ENCODE assay signal across 10 cellular contexts in genomic region chr4:152220201-152220666, GRCh38.
A peak's percentile ranks its signal among the peaks of the same experiment; 100 is the strongest.
DNase-seq lines count a peak whose midpoint lies in the region; ATAC-seq and TF ChIP-seq lines count a peak whose summit lies in the region.
"Had no signal": no experiment of that assay in that cellular context is flagged by ENCODE, and none has a peak within 500 bp of the region (broad histone marks: within the 10 kb centered on the region; RNA-seq: fewer than 3 reads in every experiment).

No MANE protein-coding gene starts in this region.

- H3K4me1 Mint-ChIP-seq in activated CD4-positive, alpha-beta T cell treated with anti-CD3 and anti-CD28 coated beads, Interleukin-2, amount 10 ng/mL, durations not matched to agents 24 days and 14 days = peaks cover 12% of the 10 kb centered on the region
- H3K4me1 Mint-ChIP-seq in activated CD4-positive, alpha-beta T cell treated with anti-CD3 and anti-CD28 coated beads, Interleukin-2, amount 10 ng/mL, durations not matched to agents 7 days and 5 days = peaks cover 28% of the 10 kb centered on the region
- H3K4me1 Mint-ChIP-seq in chondrocyte (ENCODE audit: low read depth) = no peaks in the 10 kb centered on the region
- peaks cover 17% of the 10 kb centered on the region for H3K4me1 Mint-ChIP-seq in progenitor cell of endocrine pancreas (ENCODE audit: low read depth)

- H3K4me3 Mint-ChIP-seq in activated CD4-positive, alpha-beta T cell treated with anti-CD3 and anti-CD28 coated beads, Interleukin-2, amount 10 ng/mL, durations not matched to agents 24 days and 14 days = peak overlapping the region; percentile 7
- H3K4me3 Mint-ChIP-seq in activated CD4-positive, alpha-beta T cell treated with anti-CD3 and anti-CD28 coated beads, Interleukin-2, amount 10 ng/mL, durations not matched to agents 7 days and 5 days = no peak overlapping the region
- no peak overlapping the region for H3K4me3 Mint-ChIP-seq in chondrocyte (ENCODE audit: unreplicated experiment)
- no peak overlapping the region for H3K4me3 Mint-ChIP-seq in progenitor cell of endocrine pancreas (ENCODE audit: low read depth)

- no peak overlapping the region for H3K27ac Mint-ChIP-seq in activated CD4-positive, alpha-beta T cell treated with anti-CD3 and anti-CD28 coated beads, Interleukin-2, amount 10 ng/mL, durations not matched to agents 24 days and 14 days
- no peak overlapping the region for H3K27ac Mint-ChIP-seq in activated CD4-positive, alpha-beta T cell treated with anti-CD3 and anti-CD28 coated beads, Interleukin-2, amount 10 ng/mL, durations not matched to agents 7 days and 5 days
- H3K27ac Mint-ChIP-seq in chondrocyte (ENCODE audit: unreplicated experiment) (no peak overlapping the region), progenitor cell of endocrine pancreas (no peak overlapping the region)

- TF ChIP-seq CTCF in chondrocyte (IDR thresholded peaks at IDR 0.05) = no peak
- no peak for TF ChIP-seq CTCF in progenitor cell of endocrine pancreas (IDR thresholded peaks at IDR 0.05; ENCODE audit: unreplicated experiment)

- intact Hi-C loops in activated CD4-positive, alpha-beta T cell treated with anti-CD3 and anti-CD28 coated beads, Interleukin-2, amount 10 ng/mL, durations not matched to agents 24 days and 14 days (cut with micrococcal nuclease) = loop anchor here (1.0 kb wide), 1 partner anchor 35 kb away; no protein-coding TSS in a partner anchor

- POLR2A ChIA-PET in activated CD4-positive, alpha-beta T cell treated with anti-CD3 and anti-CD28 coated beads, Interleukin-2, amount 10 ng/mL, durations not matched to agents 7 days and 5 days (lab: Charles Lee) = no interaction called here

- peaks cover 4% of the 10 kb centered on the region for H3K9me3 Mint-ChIP-seq in activated CD4-positive, alpha-beta T cell treated with anti-CD3 and anti-CD28 coated beads, Interleukin-2, amount 10 ng/mL, durations not matched to agents 24 days and 14 days
- peaks cover 5% of the 10 kb centered on the region for H3K9me3 Mint-ChIP-seq in activated CD4-positive, alpha-beta T cell treated with anti-CD3 and anti-CD28 coated beads, Interleukin-2, amount 10 ng/mL, durations not matched to agents 7 days and 5 days
- H3K9me3 Mint-ChIP-seq in chondrocyte (ENCODE audit: low read depth) = peaks cover 13% of the 10 kb centered on the region
- peaks cover 9% of the 10 kb centered on the region for H3K9me3 Mint-ChIP-seq in progenitor cell of endocrine pancreas (ENCODE audit: low read depth)

- no peak for DNase-seq in activated CD4-positive, alpha-beta T cell treated with anti-CD3 and anti-CD28 coated beads, Interleukin-2, amount 10 ng/mL, durations not matched to agents 24 days and 14 days
- no peak for DNase-seq in activated CD4-positive, alpha-beta T cell treated with anti-CD3 and anti-CD28 coated beads, Interleukin-2, amount 10 ng/mL, durations not matched to agents 7 days and 5 days
- DNase-seq in RPMI7951 (ENCODE audit: low read depth) = peak; percentile 73
- DNase-seq in stimulated activated CD4-positive, alpha-beta T cell treated with anti-CD3 and anti-CD28 coated beads, Interleukin-2, amount 100 ng/mL, for 24 hours = peak; percentile 16 to 20
- DNase-seq in DMS114 treated with DMSO at 0.1 percent for 48 hours (lab: John Stamatoyannopoulos, UW; ENCODE audit: unreplicated experiment) = no peak
- no peak for DNase-seq in chondrocyte (ENCODE audit: low spot score)
- DNase-seq in progenitor cell of endocrine pancreas (ENCODE audit: low spot score, unreplicated experiment) = no peak
- DNase-seq: NCI-H345 had no signal

- no peaks in the 10 kb centered on the region for H3K27me3 Mint-ChIP-seq in activated CD4-positive, alpha-beta T cell treated with anti-CD3 and anti-CD28 coated beads, Interleukin-2, amount 10 ng/mL, durations not matched to agents 24 days and 14 days
- no peaks in the 10 kb centered on the region for H3K27me3 Mint-ChIP-seq in activated CD4-positive, alpha-beta T cell treated with anti-CD3 and anti-CD28 coated beads, Interleukin-2, amount 10 ng/mL, durations not matched to agents 7 days and 5 days
- H3K27me3 Mint-ChIP-seq in chondrocyte (ENCODE audit: low read depth) (peaks cover 7% of the 10 kb centered on the region), progenitor cell of endocrine pancreas (no peaks in the 10 kb centered on the region)

- H3K36me3 Mint-ChIP-seq in activated CD4-positive, alpha-beta T cell treated with anti-CD3 and anti-CD28 coated beads, Interleukin-2, amount 10 ng/mL, durations not matched to agents 24 days and 14 days (ENCODE audit: low read depth) = peaks cover 6% of the 10 kb centered on the region
- H3K36me3 Mint-ChIP-seq in activated CD4-positive, alpha-beta T cell treated with anti-CD3 and anti-CD28 coated beads, Interleukin-2, amount 10 ng/mL, durations not matched to agents 7 days and 5 days (ENCODE audit: low read depth) = peaks cover 8% of the 10 kb centered on the region
- H3K36me3 Mint-ChIP-seq in chondrocyte (ENCODE audit: low read depth) (peaks cover 2% of the 10 kb centered on the region), progenitor cell of endocrine pancreas (ENCODE audit: insufficient read depth) (peaks cover 4% of the 10 kb centered on the region)

- ATAC-seq in HG02610 (IDR thresholded peaks at IDR 0.05; ENCODE audit: unreplicated experiment) = peak; percentile 88
- ATAC-seq: A549 had no signal

- CTCF ChIA-PET in activated CD4-positive, alpha-beta T cell treated with anti-CD3 and anti-CD28 coated beads, Interleukin-2, amount 10 ng/mL, durations not matched to agents 7 days and 5 days (lab: Charles Lee) = interaction anchor here (0.6 to 1.3 kb wide), 2 partner anchors 59 to 891 kb away, joined by 3 to 4 read pairs; no protein-coding TSS in a partner anchor

Comparison
In these comparisons a context has a peak if more than half of its experiments do, and no peak if none do; other contexts are left out.
1. DNase-seq: peak in RPMI7951 (single experiment) and stimulated activated CD4-positive, alpha-beta T cell treated with anti-CD3 and anti-CD28 coated beads, Interleukin-2, amount 100 ng/mL, for 24 hours (2 of 2); none in activated CD4-positive, alpha-beta T cell treated with anti-CD3 and anti-CD28 coated beads, Interleukin-2, amount 10 ng/mL, durations not matched to agents 24 days and 14 days (single experiment), activated CD4-positive, alpha-beta T cell treated with anti-CD3 and anti-CD28 coated beads, Interleukin-2, amount 10 ng/mL, durations not matched to agents 7 days and 5 days (single experiment), DMS114 treated with DMSO at 0.1 percent for 48 hours (single experiment), chondrocyte (single experiment) and progenitor cell of endocrine pancreas (single experiment).